ENCODE assay signal across 25 cellular contexts in the genomic region with DNA sequence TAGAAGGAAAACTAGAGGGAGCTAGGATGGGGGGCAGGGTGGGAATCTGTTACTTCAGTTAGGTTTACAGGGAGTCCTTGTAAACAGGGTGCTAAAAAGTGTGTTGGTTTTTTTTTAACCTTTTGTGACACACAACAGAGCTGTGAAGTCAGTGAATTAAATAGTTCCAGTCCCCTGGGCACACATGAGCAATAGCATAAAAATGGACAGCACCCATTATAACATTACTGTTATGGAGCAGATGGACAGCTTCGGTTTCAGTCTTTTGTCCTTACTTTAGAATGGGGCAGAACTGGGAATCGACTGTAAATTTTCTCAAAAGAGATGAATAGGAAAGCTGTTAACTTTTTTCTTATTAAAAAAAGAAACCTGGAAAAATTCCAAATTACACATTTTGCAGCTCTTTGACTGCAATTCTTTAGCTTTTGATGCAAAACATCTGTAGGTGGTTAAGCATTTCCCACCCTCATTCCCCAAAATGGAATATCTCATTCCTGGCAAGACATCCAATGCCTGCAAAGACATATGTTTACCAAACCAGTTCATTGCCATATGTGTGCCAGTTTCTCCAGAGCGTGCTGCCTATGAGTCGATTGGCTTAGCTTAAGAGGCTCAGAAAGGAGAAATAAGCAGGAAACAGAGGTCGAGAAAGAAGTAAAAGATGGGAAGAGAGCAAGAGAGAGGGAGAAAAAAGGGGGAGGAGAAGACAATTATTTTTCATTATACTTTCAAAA.
A peak's percentile ranks its signal among the peaks of the same experiment; 100 is the strongest.
DNase-seq lines count a peak whose midpoint lies in the region; ATAC-seq and TF ChIP-seq lines count a peak whose summit lies in the region.
"Had no signal": no experiment of that assay in that cellular context is flagged by ENCODE, and none has a peak within 500 bp of the region (broad histone marks: within the 10 kb centered on the region; RNA-seq: fewer than 3 reads in every experiment).

No MANE protein-coding gene starts in this region.

- peak; percentile 65 for DNase-seq in MG63
- peak; percentile 27 for DNase-seq in NCI-H82 treated with DMSO at 0.1 percent for 48 hours (lab: John Stamatoyannopoulos, UW; ENCODE audit: unreplicated experiment)
- peak; percentile 15 for DNase-seq in fibroblast of mammary gland (ENCODE audit: low read depth)
- DNase-seq in HT-29 (ENCODE audit: low spot score), result no peak
- no peak for DNase-seq in HuH-7 (ENCODE audit: low spot score)
- no peak for DNase-seq in stimulated activated CD8-positive, alpha-beta memory T cell treated with anti-CD3 and anti-CD28 coated beads, Interleukin-4, amount 100 ng/mL, for 48 hours
- DNase-seq: activated CD8-positive, alpha-beta memory T cell treated with anti-CD3 and anti-CD28 coated beads, Interleukin-2, amount 10 ng/mL, durations not matched to agents 7 days and 5 days; activated naive CD8-positive, alpha-beta T cell treated with anti-CD3 and anti-CD28 coated beads, Interleukin-2, amount 10 ng/mL, durations not matched to agents 7 days and 5 days; Calu3; foreskin melanocyte; kidney; mammary epithelial cell; NCI-H187; NCI-H526 treated with DMSO at 0.1 percent for 48 hours; PC-9; stimulated activated naive CD8-positive, alpha-beta T cell treated with anti-CD3 and anti-CD28 coated beads, Interleukin-15, Interleukin-2, amounts not matched to agents 100 U/mL and 50 U/mL, for 24 hours; transverse colon had no signal

- TF ChIP-seq CTCF in fibroblast of mammary gland (conservative IDR thresholded peaks at IDR 0.05; ENCODE audit: control insufficient read depth, insufficient read depth, low read depth, low read length), result no peak

- no peak for ATAC-seq in GM18858 (IDR thresholded peaks at IDR 0.05; ENCODE audit: unreplicated experiment)
- ATAC-seq: activated CD4-positive, CD25-positive, alpha-beta regulatory T cell treated with anti-CD3 and anti-CD28 coated beads, Interleukin-2, amount 50 U/mL, for 24 hours; activated CD8-positive, alpha-beta memory T cell treated with anti-CD3 and anti-CD28 coated beads, Interleukin-2, amount 10 ng/mL, durations not matched to agents 7 days and 5 days; activated T-helper 17 cell treated with anti-CD3 and anti-CD28 coated beads, Interleukin-2, amount 50 U/mL, for 72 hours; GM23338; sciatic nerve; stimulated activated naive CD8-positive, alpha-beta T cell treated with anti-CD3 and anti-CD28 coated beads, Interleukin-15, Interleukin-2, amounts not matched to agents 100 U/mL and 50 U/mL, for 24 hours had no signal

- H3K4me3 ChIP-seq in MG63 (peak overlapping the region; percentile 10), fibroblast of mammary gland (ENCODE audit: control insufficient read depth, low read depth, low read length) (no peak overlapping the region)
- H3K4me3 ChIP-seq: breast epithelium, GM23338, PC-9, SJSA1, transverse colon had no signal

- H3K36me3 ChIP-seq in MG63, result no peaks in the 10 kb centered on the region
- H3K36me3 ChIP-seq: BE2C, breast epithelium, SJSA1, transverse colon had no signal

- no peaks in the 10 kb centered on the region for H3K9me3 ChIP-seq in MG63
- H3K9me3 ChIP-seq: BE2C, breast epithelium, SJSA1, transverse colon had no signal

- no peaks in the 10 kb centered on the region for H3K27me3 ChIP-seq in MG63
- H3K27me3 ChIP-seq: BE2C, breast epithelium, SJSA1, transverse colon had no signal

Comparison
In these comparisons a context has a peak if more than half of its experiments do, and no peak if none do; other contexts are left out.
1. DNase-seq: peak in MG63 (single experiment), NCI-H82 treated with DMSO at 0.1 percent for 48 hours (single experiment) and fibroblast of mammary gland (single experiment); none in HT-29 (single experiment), HuH-7 (single experiment) and stimulated activated CD8-positive, alpha-beta memory T cell treated with anti-CD3 and anti-CD28 coated beads, Interleukin-4, amount 100 ng/mL, for 48 hours (single experiment).